ENCODE assay signal across 8 cellular contexts in the genomic region with DNA sequence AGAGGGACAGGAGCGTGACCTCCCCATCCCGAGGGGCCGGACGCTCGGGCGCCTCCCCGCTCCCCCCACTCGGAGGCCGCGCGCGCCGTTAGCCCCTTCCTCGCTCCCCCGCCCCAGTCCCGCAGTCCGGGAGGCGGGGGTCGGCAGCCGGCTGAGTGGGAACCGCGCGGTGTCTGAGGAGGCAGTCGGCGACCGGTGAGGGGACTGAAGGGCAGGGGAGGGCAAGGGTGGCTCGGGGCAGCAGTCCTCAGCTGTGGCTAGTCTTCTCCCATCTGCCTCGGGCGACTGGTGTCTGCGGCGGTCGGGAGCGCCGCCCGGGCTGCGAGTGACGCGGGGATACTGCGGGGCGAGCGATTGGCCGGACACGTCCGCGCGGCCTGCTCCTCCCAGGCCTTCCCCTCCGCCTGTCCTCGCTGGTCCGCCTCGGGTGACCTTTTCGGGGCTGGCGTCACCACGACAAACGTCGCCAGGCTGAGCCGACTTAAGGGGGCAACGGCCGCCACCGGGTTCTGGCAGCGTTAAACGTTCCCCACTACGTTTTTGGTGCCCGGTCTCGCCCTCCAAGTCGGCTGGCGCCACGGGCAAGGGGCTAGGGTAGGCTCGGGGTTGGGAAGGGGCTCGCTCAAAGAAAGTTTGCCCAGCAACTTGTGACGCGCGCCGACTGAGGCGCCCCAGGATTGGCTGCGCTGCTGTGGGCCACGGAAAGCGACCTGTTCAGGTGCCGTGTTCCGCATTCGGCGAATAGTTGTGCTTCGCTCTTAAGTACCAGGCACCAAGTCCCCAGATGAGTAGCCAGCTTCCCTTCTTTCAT. TPM values are rescaled to one million over a fixed set of nuclear protein-coding genes. Genes with fewer than 3 reads are reported as not detected.
A peak's percentile ranks its signal among the peaks of the same experiment; 100 is the strongest.
DNase-seq lines count a peak whose midpoint lies in the region; ATAC-seq, FAIRE-seq and TF ChIP-seq lines count a peak whose summit lies in the region.

No MANE protein-coding gene starts in this region.

- peak overlapping the region; percentile 95 to 99 for H3K27ac Mint-ChIP-seq in T-cell

- H3K36me3 Mint-ChIP-seq in T-cell = no peaks in the 10 kb centered on the region

- peak; percentile 68 for TF ChIP-seq POLR2A in GM12892 (IDR thresholded peaks at IDR 0.05; ENCODE audit: low read depth, low read length)

- peaks cover 27 to 36% (median 29%) of the 10 kb centered on the region in 3 donors for H3K4me1 Mint-ChIP-seq in T-cell

- H3K9me3 Mint-ChIP-seq in T-cell = no peaks in the 10 kb centered on the region

- POLR2A ChIA-PET in T-cell (lab: Charles Lee) = interaction anchor here (0.6 to 1.0 kb wide), 4 partner anchors 20 to 86 kb away, joined by 3 to 4 read pairs (median 3); partner anchors contain the start of gene ZNF692 (in 1 of the 2)

- H3K4me3 ChIP-seq in psoas muscle = peak overlapping the region; percentile 74

- peaks cover 44% of the 10 kb centered on the region for H3K4me1 ChIP-seq in psoas muscle

- no peaks in the 10 kb centered on the region for H3K36me3 ChIP-seq in psoas muscle (ENCODE audit: insufficient read depth in 1 of 2, low read depth in 1 of 2)

- no peak overlapping the region for H3K4me3 Mint-ChIP-seq in T-cell

- CTCF ChIA-PET in T-cell (lab: Charles Lee) = interaction anchor here (0.8 to 2.3 kb wide), 7 partner anchors 10 to 88 kb away, joined by 3 to 19 read pairs (median 6); partner anchors contain the start of genes SH3BP5L (in 1 of the 2) and ZNF692 (in 1 of the 2)

- 0% methylated on average over 59 to 82 of the region's 82 CpGs for WGBS in psoas muscle, 3 donors

- H3K27me3 Mint-ChIP-seq in T-cell = peaks cover 0 to 1% of the 10 kb centered on the region in 2 donors

- DNase-seq in GM12892 (ENCODE audit: insufficient read length) (peak; percentile 72), NCI-H1105 treated with DMSO at 0.1 percent for 48 hours (lab: John Stamatoyannopoulos, UW) (peak; percentile 71), T-cell (peak; percentile 69 to 88 (median 82)), amniotic stem cell (lab: John Stamatoyannopoulos, UW) (peak; percentile 64), left ventricle myocardium superior (peak; percentile 96), psoas muscle (peak; percentile 92 to 97), urothelium cell line (ENCODE audit: low spot score) (peak; percentile 77)

- TF ChIP-seq CTCF in psoas muscle (IDR thresholded peaks at IDR 0.05) = no peak

- intact Hi-C loops in left ventricle myocardium superior (cut with micrococcal nuclease) (no loop called here), psoas muscle (cut with DNase I) (loop anchor here (1.0 to 2.0 kb wide), 2 partner anchors 20 kb away; partner anchors contain the start of gene ZNF692 (in 1 of the 2))

- ATAC-seq in HG02678 (IDR thresholded peaks at IDR 0.05; ENCODE audit: unreplicated experiment) = peak; percentile 64
- peak; percentile 68 to 74 (median 70) for ATAC-seq in T-cell (replicated peaks in 1 of 4)
- peak; percentile 89 for ATAC-seq in left ventricle myocardium superior
- ATAC-seq in psoas muscle = peak; percentile 81 to 87 (median 86)

- FAIRE-seq in GM12892 (lab: Jason Lieb, UNC) = peak; percentile 88
- no peak for FAIRE-seq in urothelium cell line (lab: Jason Lieb, UNC)

- no peaks in the 10 kb centered on the region for H3K27me3 ChIP-seq in psoas muscle (ENCODE audit: insufficient read depth in 3 of 3, low read length in 2 of 3)

- H3K9me3 ChIP-seq in psoas muscle = no peaks in the 10 kb centered on the region

- H3K27ac ChIP-seq in psoas muscle = peak overlapping the region; percentile 97

RNA-seq across cellular contexts. Expression of gene ZNF672, which starts 0.5 kb away (rescaled TPM):
- 17.9 TPM for polyA plus RNA-seq in GM12892 (2012; ENCODE audit: missing spikeins)
- total RNA-seq in T-cell (10 to 100 TPM; 27.7 to 46.7 (median 42.1) TPM), left ventricle myocardium superior (45.5 TPM), psoas muscle (10 to 100 TPM; 46.2 to 57.0 (median 48.8) TPM)
- polyA plus RNA-seq in psoas muscle = 10 to 100 TPM; 25.3 to 51.9 (median 39.5) TPM

RNA-seq across cellular contexts. Expression of gene SH3BP5L, which starts 12.8 kb away (rescaled TPM):
- polyA plus RNA-seq in GM12892 (2012; ENCODE audit: missing spikeins) = 5.6 TPM
- total RNA-seq in T-cell (10 to 100 TPM; 16.8 to 41.4 (median 36.3) TPM), left ventricle myocardium superior (20.1 TPM), psoas muscle (10 to 100 TPM; 18.6 to 27.9 (median 24.8) TPM)
- 10 to 100 TPM; 21.1 to 52.7 (median 42.0) TPM for polyA plus RNA-seq in psoas muscle

RNA-seq across cellular contexts. Expression of gene ZNF692, which starts 20.3 kb away (rescaled TPM):
- 55.9 TPM for polyA plus RNA-seq in GM12892 (2012; ENCODE audit: missing spikeins)
- total RNA-seq in T-cell (10 to 100 TPM; 53.9 to 88.1 (median 78.7) TPM), left ventricle myocardium superior (27.1 TPM), psoas muscle (10 to 100 TPM; 13.4 to 22.9 (median 16.0) TPM)
- 10 to 100 TPM; 19.6 to 30.8 (median 19.9) TPM for polyA plus RNA-seq in psoas muscle

Comparison
In these comparisons a context has a peak if more than half of its experiments do, and no peak if none do; other contexts are left out.
1. Peak in every context shown above with its lines: DNase-seq, ATAC-seq, H3K4me3 ChIP-seq and H3K27ac ChIP-seq.